Comparison of ENCODE assay signal across 28 cellular contexts in the genomic region with DNA sequence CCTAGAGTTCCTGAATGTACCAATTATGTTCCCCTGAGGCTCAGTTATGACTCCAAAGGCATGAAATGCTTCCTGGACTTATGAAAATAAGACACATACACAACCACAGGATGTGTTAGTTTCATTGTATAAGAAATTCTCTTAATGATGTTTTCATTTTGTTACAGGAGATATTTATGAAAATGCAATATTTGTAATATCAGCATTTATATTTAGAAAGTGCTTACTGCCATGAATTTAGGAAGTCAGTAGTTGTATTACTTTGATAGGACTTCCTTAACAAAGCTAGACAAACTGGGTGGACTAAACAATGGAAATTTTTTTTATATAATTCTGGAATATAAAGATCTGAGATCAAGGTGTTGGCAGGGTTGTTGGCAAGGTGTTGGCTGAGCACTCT.
"Had no signal": no experiment of that assay in that cellular context is flagged by ENCODE, and none has a peak within 500 bp of the region (broad histone marks: within the 10 kb centered on the region; RNA-seq: fewer than 3 reads in every experiment).

No MANE protein-coding gene starts in this region.

- ATAC-seq: effector memory CD8-positive, alpha-beta T cell; esophagus mucosa; foreskin keratinocyte; gastrocnemius medialis; gastroesophageal sphincter; heart left ventricle; heart right ventricle had no signal

- H3K27ac ChIP-seq: colonic mucosa, coronary artery, dorsolateral prefrontal cortex, epithelial cell of prostate, esophagus muscularis mucosa, esophagus squamous epithelium, foreskin keratinocyte, gastrocnemius medialis, gastroesophageal sphincter, heart left ventricle, heart right ventricle, hepatocyte had no signal

- H3K36me3 ChIP-seq: colonic mucosa, esophagus muscularis mucosa, esophagus squamous epithelium, gastrocnemius medialis, gastroesophageal sphincter, heart left ventricle, heart right ventricle had no signal

- H3K4me3 ChIP-seq: colonic mucosa, coronary artery, dorsolateral prefrontal cortex, esophagus muscularis mucosa, esophagus squamous epithelium, gastrocnemius medialis, gastroesophageal sphincter, heart left ventricle, heart right ventricle, hepatocyte had no signal

- H3K79me2 ChIP-seq: hepatocyte had no signal

- H3K4me1 ChIP-seq: colonic mucosa, esophagus muscularis mucosa, esophagus squamous epithelium, foreskin keratinocyte, gastrocnemius medialis, gastroesophageal sphincter, heart left ventricle, heart right ventricle had no signal

- FAIRE-seq: endometrium, endothelial cell of umbilical vein, frontal cortex had no signal

- DNase-seq: colonic mucosa; cortex of kidney; dermis blood vessel endothelial cell; dorsolateral prefrontal cortex; effector CD4-positive, alpha-beta T cell; effector CD8-positive, alpha-beta T cell; effector memory CD4-positive, alpha-beta T cell; effector memory CD8-positive, alpha-beta T cell; endodermal cell; erythroblast; esophagus squamous epithelium; foreskin fibroblast; foreskin keratinocyte; foreskin melanocyte; gastrocnemius medialis; glutamatergic neuron; head of caudate nucleus; heart left ventricle; heart right ventricle had no signal

- H2AFZ ChIP-seq: hepatocyte had no signal

- H3K4me2 ChIP-seq: hepatocyte had no signal

- H3K9me3 ChIP-seq: colonic mucosa, esophagus muscularis mucosa, esophagus squamous epithelium, gastrocnemius medialis, gastroesophageal sphincter, heart left ventricle, heart right ventricle had no signal

- H3K27me3 ChIP-seq: colonic mucosa, dorsolateral prefrontal cortex, esophagus muscularis mucosa, esophagus squamous epithelium, foreskin keratinocyte, gastrocnemius medialis, gastroesophageal sphincter, heart left ventricle, hepatocyte had no signal
